25 cellular contexts compared by ENCODE assay signal in genomic region chr3:151412989-151413388, GRCh38. TPM values are rescaled to one million over a fixed set of nuclear protein-coding genes. Genes with fewer than 3 reads are reported as not detected.
A peak's percentile ranks its signal among the peaks of the same experiment; 100 is the strongest.
DNase-seq lines count a peak whose midpoint lies in the region; ATAC-seq, FAIRE-seq and TF ChIP-seq lines count a peak whose summit lies in the region.
"Had no signal": no experiment of that assay in that cellular context is flagged by ENCODE, and none has a peak within 500 bp of the region (broad histone marks: within the 10 kb centered on the region; RNA-seq: fewer than 3 reads in every experiment).

No MANE protein-coding gene starts in this region.

- H4K20me1 ChIP-seq in OCI-LY3 (ENCODE audit: insufficient read depth, low read length) (no peaks in the 10 kb centered on the region), H1 (replicated peaks in 1 of 2; ENCODE audit: control insufficient read depth in 1 of 2, insufficient read depth in 2 of 2, low read length in 2 of 2) (no peaks in the 10 kb centered on the region)

- H3K23me2 ChIP-seq in H1 (ENCODE audit: low read depth, low read length): no peaks in the 10 kb centered on the region

- H3K79me2 ChIP-seq in OCI-LY3 (ENCODE audit: low read length): no peaks in the 10 kb centered on the region
- H3K79me2 ChIP-seq in H1 (ENCODE audit: control insufficient read depth in 1 of 2, insufficient read depth in 2 of 2, low read length in 2 of 2): no peaks in the 10 kb centered on the region

- H4K8ac ChIP-seq in H1 (ENCODE audit: extremely low read depth, insufficient read depth, low read length): no peak overlapping the region

- TF ChIP-seq EP300 in H1 (IDR thresholded peaks at IDR 0.05; ENCODE audit: borderline replicate concordance in 1 of 2, low read depth in 2 of 2, low read length in 2 of 2): no peak

- H3K9ac ChIP-seq in OCI-LY3 (ENCODE audit: low read length) (no peak overlapping the region), H1 (replicated peaks in 1 of 4; ENCODE audit: extremely low read depth in 1 of 4, low read depth in 3 of 4, low read length in 3 of 4) (no peak overlapping the region)

- H3K4me2 ChIP-seq in OCI-LY3 (ENCODE audit: low read length): no peak overlapping the region
- H3K4me2 ChIP-seq in H1 (ENCODE audit: insufficient read depth in 1 of 2, low read depth in 2 of 2, low read length in 2 of 2): no peak overlapping the region

- H2AFZ ChIP-seq in OCI-LY3 (ENCODE audit: low read depth, low read length) (no peak overlapping the region), H1 (ENCODE audit: low read length) (no peak overlapping the region)

- WGBS in H1 (ENCODE audit: extremely low coverage in 1 of 2, insufficient coverage in 1 of 2, insufficient read length in 1 of 2, insufficient replicate concordance in 2 of 2, low coverage in 1 of 2, low lambda C conversion rate in 2 of 2, missing lambda C conversion rate in 1 of 2), 2 experiments: 86% methylated on average over 5 of the region's 5 CpGs; no CpG with 5 or more reads in 1 of the 2 experiments
- WGBS in small intestine, 3 donors: 88 to 91% (median 89%) methylated on average over 5 of the region's 5 CpGs
- 83% methylated on average over 5 of the region's 5 CpGs for WGBS in pancreas, 2 donors

- H3K36me3 ChIP-seq in OCI-LY3 (replicated peaks; ENCODE audit: low read depth, low read length) (no peaks in the 10 kb centered on the region), H1 (ENCODE audit: control insufficient read depth in 2 of 4, insufficient read depth in 4 of 4, low read length in 3 of 4) (peaks cover 0 to 11% (median 1%) of the 10 kb centered on the region in 4 experiments; a peak in 2 of 8 replicates), small intestine (ENCODE audit: control insufficient read depth in 2 of 2, insufficient read depth in 2 of 2, low read length in 2 of 2) (no peaks in the 10 kb centered on the region), pancreas (no peaks in the 10 kb centered on the region)
- H3K36me3 ChIP-seq: SJCRH30 had no signal

- H3K14ac ChIP-seq in H1 (ENCODE audit: insufficient read length): no peak overlapping the region

- H3K27ac ChIP-seq in OCI-LY3 (ENCODE audit: low read length) (no peak overlapping the region), H1 (ENCODE audit: low read depth, low read length) (no peak overlapping the region), small intestine (ENCODE audit: low read depth in 1 of 2, low read length in 1 of 2) (no peak overlapping the region), pancreas (no peak overlapping the region)
- H3K27ac ChIP-seq: SJCRH30 had no signal

- TF ChIP-seq CTCF in OCI-LY3 (IDR thresholded peaks at IDR 0.05; ENCODE audit: low read depth, low read length) (peak; percentile 40), H1 (IDR thresholded peaks at IDR 0.05; ENCODE audit: control extremely low read depth in 1 of 3, insufficient read depth in 1 of 3, low read depth in 1 of 3, low read length in 3 of 3) (peak; percentile 61 to 68 (median 61)), pancreas (IDR thresholded peaks at IDR 0.05) (no peak)

- H2BK15ac ChIP-seq in H1 (ENCODE audit: low read length): no peak overlapping the region

- CTCF ChIA-PET in H1 (lab: Charles Lee; ENCODE audit: partially characterized antibody): interaction anchor here (0.6 to 5.1 kb wide), 10 partner anchors 11 to 192 kb away, joined by 3 to 20 read pairs (median 6); no protein-coding TSS in a partner anchor

- POLR2A ChIA-PET in H1 (lab: Charles Lee; ENCODE audit: partially characterized antibody): no interaction called here

- H3K4ac ChIP-seq in H1 (replicated peaks; ENCODE audit: insufficient read length, low read depth, low read length): no peak overlapping the region

- H2BK12ac ChIP-seq in H1 (ENCODE audit: low read depth, low read length): no peak overlapping the region

- intact Hi-C loops in pancreas (cut with DNase I): no loop called here

- ATAC-seq in pancreas: no peak
- no peak for ATAC-seq in HG03442 (IDR thresholded peaks at IDR 0.05; ENCODE audit: unreplicated experiment)
- ATAC-seq: activated naive CD4-positive, alpha-beta T cell treated with anti-CD3 and anti-CD28 coated beads, Interleukin-2, amount 50 U/mL, for 72 hours; activated T-cell treated with anti-CD3 and anti-CD28 coated beads, Interleukin-2, amount 50 U/mL, for 72 hours; left lobe of liver had no signal

- DNase-seq in NOMO-1 treated with DMSO at 0.1 percent for 48 hours (lab: John Stamatoyannopoulos, UW; ENCODE audit: unreplicated experiment) (peak; percentile 9), NOMO-1 treated with dmso at 0.1 percent for 144 hours (lab: John Stamatoyannopoulos, UW; ENCODE audit: unreplicated experiment) (no peak), H1 (ENCODE audit: low read depth in 1 of 2, low spot score in 2 of 2) (peak in 1 of 2 experiments; percentile 60), small intestine (peak; percentile 3), HK-2 (ENCODE audit: unreplicated experiment) (no peak), pancreas (no peak)
- DNase-seq: activated CD4-positive, CD25-positive, alpha-beta regulatory T cell; activated T-cell treated with anti-CD3 and anti-CD28 coated beads, Interleukin-2, amount 50 U/mL, for 72 hours; cortex of kidney; NCI-H1105 treated with DMSO at 0.1 percent for 48 hours; NCI-H524; SJCRH30; stimulated activated CD4-positive, alpha-beta T cell treated with anti-CD3 and anti-CD28 coated beads, Interleukin-4, amount 100 ng/mL, for 24 hours; T-helper 2 cell had no signal

- H3K4me3 ChIP-seq in OCI-LY3 (ENCODE audit: low read length) (no peak overlapping the region), H1 (ENCODE audit: extremely low read depth in 1 of 4, insufficient read depth in 2 of 4, low read depth in 3 of 4, low read length in 4 of 4) (no peak overlapping the region), small intestine (ENCODE audit: low read depth in 1 of 2, low read length in 2 of 2) (no peak overlapping the region), pancreas (no peak overlapping the region)
- H3K4me3 ChIP-seq: SJCRH30 had no signal

- no peaks in the 10 kb centered on the region for H3K4me1 ChIP-seq in OCI-LY3 (ENCODE audit: low read length)
- H3K4me1 ChIP-seq in H1 (replicated peaks in 1 of 4; ENCODE audit: control insufficient read depth in 3 of 4, insufficient read depth in 4 of 4, low read length in 3 of 4): no peaks in the 10 kb centered on the region
- H3K4me1 ChIP-seq in small intestine (ENCODE audit: control insufficient read depth in 2 of 2, insufficient read depth in 1 of 2, low read depth in 1 of 2, low read length in 1 of 2): no peaks in the 10 kb centered on the region
- H3K4me1 ChIP-seq in pancreas: no peaks in the 10 kb centered on the region
- H3K4me1 ChIP-seq: SJCRH30 had no signal

- peak; percentile 68 for FAIRE-seq in H1 (lab: Jason Lieb, UNC)
- no peak for FAIRE-seq in small intestine (lab: Jason Lieb, UNC)
- no peak for FAIRE-seq in pancreas (lab: Jason Lieb, UNC)
- FAIRE-seq: endothelial cell of umbilical vein, frontal cortex had no signal

- H3K27me3 ChIP-seq in OCI-LY3 (ENCODE audit: low read depth, low read length) (no peaks in the 10 kb centered on the region), H1 (replicated peaks in 1 of 4; ENCODE audit: control insufficient read depth in 3 of 4, extremely low read depth in 1 of 4, insufficient read depth in 3 of 4, low read length in 3 of 4) (no peaks in the 10 kb centered on the region), small intestine (ENCODE audit: control insufficient read depth in 2 of 2, insufficient read depth in 2 of 2, low read length in 2 of 2) (no peaks in the 10 kb centered on the region), pancreas (no peaks in the 10 kb centered on the region)
- H3K27me3 ChIP-seq: SJCRH30 had no signal

- H3K9me3 ChIP-seq in OCI-LY3 (ENCODE audit: insufficient read depth, low read length) (no peaks in the 10 kb centered on the region), H1 (ENCODE audit: insufficient read depth in 2 of 2, low read depth in 1 of 2, low read length in 1 of 2) (no peaks in the 10 kb centered on the region), small intestine (ENCODE audit: control insufficient read depth, low read depth) (no peaks in the 10 kb centered on the region), pancreas (no peaks in the 10 kb centered on the region)
- H3K9me3 ChIP-seq: SJCRH30 had no signal

- no peak overlapping the region for H3K23ac ChIP-seq in H1 (ENCODE audit: insufficient read length)

- peak; percentile 62 to 69 for TF ChIP-seq RAD21 in H1 (IDR thresholded peaks at IDR 0.05 in 1 of 2, conservative IDR thresholded peaks at IDR 0.05 in 1 of 2; ENCODE audit: low read depth in 2 of 2, low read length in 2 of 2)

- no peak overlapping the region for H2BK20ac ChIP-seq in H1 (ENCODE audit: low read length)

- H4K5ac ChIP-seq in H1 (ENCODE audit: insufficient read length, low read depth, low read length): no peak overlapping the region

- no peak overlapping the region for H4K91ac ChIP-seq in H1 (replicated peaks; ENCODE audit: insufficient read length, low read length)

- H3K18ac ChIP-seq in H1 (ENCODE audit: extremely low read depth, low read length): no peak overlapping the region

- H2BK5ac ChIP-seq in H1 (ENCODE audit: low read depth, low read length): no peak overlapping the region

- H3K79me1 ChIP-seq in H1 (ENCODE audit: low read depth, low read length): no peaks in the 10 kb centered on the region

- no peak for TF ChIP-seq POLR2A in H1 (IDR thresholded peaks at IDR 0.05; ENCODE audit: control extremely low read depth in 1 of 2, low read depth in 2 of 2, low read length in 2 of 2)

- no peak overlapping the region for H2AK5ac ChIP-seq in H1 (ENCODE audit: low read depth, low read length)

- no peak overlapping the region for H3K56ac ChIP-seq in H1 (replicated peaks; ENCODE audit: insufficient read length, low read depth, low read length)

- no peak overlapping the region for H2BK120ac ChIP-seq in H1 (replicated peaks; ENCODE audit: low read depth, low read length)

RNA-seq across cellular contexts. Expression of gene P2RY12, which starts 28.4 kb away (rescaled TPM):
- total RNA-seq in H1 (2021; fragmentation: NEBNext Ultra II Directional; extraction: Animal tissue kit (Norgen Biotek cat#: 25700)): not detected in 2 replicates
- polyA plus RNA-seq in H1 (2011; rRNA removed): not detected in 2 replicates
- polyA plus RNA-seq in H1 (2011; cell fraction: cytosol; rRNA removed): not detected
- polyA plus RNA-seq in H1 (2011; cell fraction: nucleus; rRNA removed): not detected
- not detected in 4 replicates for polyA plus RNA-seq in H1 (2012, experiment 1 of 2)
- not detected for polyA plus RNA-seq in H1 (2012, experiment 2 of 2)
- polyA plus RNA-seq in H1 (2013, experiment 1 of 2): not detected
- not detected for polyA plus RNA-seq in H1 (2013, experiment 2 of 2)
- not detected in 2 replicates for polyA minus RNA-seq in H1 (2011; rRNA and poly(A)+ RNA removed)
- polyA minus RNA-seq in H1 (2011; cell fraction: cytosol; rRNA and poly(A)+ RNA removed): not detected
- not detected for polyA minus RNA-seq in H1 (2011; cell fraction: nucleus; rRNA and poly(A)+ RNA removed)
- polyA plus RNA-seq in small intestine: under 1 TPM in 2 of 3 donors, not detected in 1; 0.54 to 0.75 TPM
- total RNA-seq in pancreas: 1 to 10 TPM in 1 of 6 donors, under 1 TPM in 4, not detected in 1; 0.19 to 3.0 (median 0.46) TPM
- under 1 TPM; 0.19 to 0.33 TPM for polyA plus RNA-seq in pancreas
- total RNA-seq: A172; activated CD8-positive, alpha-beta memory T cell treated with anti-CD3 and anti-CD28 coated beads for 36 hours; activated naive CD4-positive, alpha-beta T cell treated with anti-CD3 and anti-CD28 coated beads, Interleukin-2, amount 50 U/mL, for 72 hours; activated T-cell treated with anti-CD3 and anti-CD28 coated beads, Interleukin-2, amount 50 U/mL, for 72 hours; endothelial cell of umbilical vein; neural crest cell; pulmonary artery endothelial cell; SJCRH30 had no signal
- polyA plus RNA-seq: BJ, endothelial cell of umbilical vein had no signal

RNA-seq across cellular contexts. Expression of gene IGSF10, which starts 47.9 kb away (rescaled TPM):
- 0.86 and 0.95 TPM in 2 replicates for total RNA-seq in H1 (2021; fragmentation: NEBNext Ultra II Directional; extraction: Animal tissue kit (Norgen Biotek cat#: 25700))
- polyA plus RNA-seq in H1 (2011; rRNA removed): 0.46 and 0.59 TPM in 2 replicates
- polyA plus RNA-seq in H1 (2011; cell fraction: cytosol; rRNA removed): 0.53 TPM
- 1.0 TPM for polyA plus RNA-seq in H1 (2011; cell fraction: nucleus; rRNA removed)
- polyA plus RNA-seq in H1 (2012, experiment 1 of 2): 0.60 to 0.86 TPM (median 0.74 TPM) in 4 replicates
- polyA plus RNA-seq in H1 (2012, experiment 2 of 2): 0.05 TPM
- polyA plus RNA-seq in H1 (2013, experiment 1 of 2): 2.5 TPM
- 2.2 TPM for polyA plus RNA-seq in H1 (2013, experiment 2 of 2)
- polyA minus RNA-seq in H1 (2011; rRNA and poly(A)+ RNA removed): 0.82 and 1.7 TPM in 2 replicates
- 0.29 TPM for polyA minus RNA-seq in H1 (2011; cell fraction: cytosol; rRNA and poly(A)+ RNA removed)
- 1.3 TPM for polyA minus RNA-seq in H1 (2011; cell fraction: nucleus; rRNA and poly(A)+ RNA removed)
- polyA plus RNA-seq in small intestine: 1 to 10 TPM in 1 of 3 donors, not detected in 2; 2.6 TPM
- under 1 TPM; 0.19 to 0.69 (median 0.40) TPM for total RNA-seq in pancreas
- polyA plus RNA-seq in pancreas: under 1 TPM; 0.27 to 0.28 TPM
- total RNA-seq: activated CD8-positive, alpha-beta memory T cell treated with anti-CD3 and anti-CD28 coated beads for 36 hours; activated naive CD4-positive, alpha-beta T cell treated with anti-CD3 and anti-CD28 coated beads, Interleukin-2, amount 50 U/mL, for 72 hours; activated T-cell treated with anti-CD3 and anti-CD28 coated beads, Interleukin-2, amount 50 U/mL, for 72 hours; endothelial cell of umbilical vein; neural crest cell; pulmonary artery endothelial cell; SJCRH30 had no signal

Comparison
In these comparisons a context has a peak if more than half of its experiments do, and no peak if none do; other contexts are left out.
1. DNase-seq: peak in NOMO-1 treated with DMSO at 0.1 percent for 48 hours (single experiment) and small intestine (single experiment); none in NOMO-1 treated with dmso at 0.1 percent for 144 hours (single experiment), HK-2 (single experiment) and pancreas (0 of 6).
2. CTCF ChIP-seq: peak in OCI-LY3 (single experiment) and H1 (3 of 3); none in pancreas (0 of 4).